In genomic region chr13:110506859-110507566, GRCh38 we compare ENCODE assay signal across 11 cellular contexts. TPM values are rescaled to one million over a fixed set of nuclear protein-coding genes. Genes with fewer than 3 reads are reported as not detected.
DNase-seq lines count a peak whose midpoint lies in the region; ATAC-seq and TF ChIP-seq lines count a peak whose summit lies in the region.
"Had no signal": no experiment of that assay in that cellular context is flagged by ENCODE, and none has a peak within 500 bp of the region (broad histone marks: within the 10 kb centered on the region; RNA-seq: fewer than 3 reads in every experiment).

No MANE protein-coding gene starts in this region.

- TF ChIP-seq POLR2A in prostate gland (IDR thresholded peaks at IDR 0.05), result no peak

- H3K9me3 ChIP-seq in cardiac muscle cell (ENCODE audit: low read depth), result no peaks in the 10 kb centered on the region
- no peaks in the 10 kb centered on the region for H3K9me3 ChIP-seq in prostate gland

- TF ChIP-seq CTCF in VCaP (conservative IDR thresholded peaks at IDR 0.05), result no peak
- no peak for TF ChIP-seq CTCF in cardiac muscle cell (IDR thresholded peaks at IDR 0.05; ENCODE audit: low read depth, low read length)
- TF ChIP-seq CTCF in prostate gland (IDR thresholded peaks at IDR 0.05), result no peak

- H3K27ac ChIP-seq in VCaP (peak overlapping the region; percentile 100), cardiac muscle cell (peak overlapping the region; percentile 97), prostate gland (peak overlapping the region in 1 of 2 donors; percentile 35)

- H3K36me3 ChIP-seq in cardiac muscle cell, result peaks cover 2% of the 10 kb centered on the region
- H3K36me3 ChIP-seq in prostate gland, result no peaks in the 10 kb centered on the region

- DNase-seq in DMS153 treated with DMSO at 0.1 percent for 48 hours (lab: John Stamatoyannopoulos, UW; ENCODE audit: unreplicated experiment) (peak; percentile 63), cardiac muscle cell (ENCODE audit: low read depth in 1 of 2, low spot score in 1 of 2) (peak; percentile 71 to 89), prostate gland (ENCODE audit: low spot score) (peak; percentile 62), NAMALWA (ENCODE audit: low spot score) (no peak), HEK293T (ENCODE audit: extremely low spot score) (no peak)
- DNase-seq: glutamatergic neuron, NCI-H146, T-cell had no signal

- POLR2A ChIA-PET in HEK293T (lab: Yijun Ruan, JAX), result no interaction called here

- H3K4me3 ChIP-seq in cardiac muscle cell, result no peak overlapping the region
- no peak overlapping the region for H3K4me3 ChIP-seq in prostate gland

- H3K4me1 ChIP-seq in cardiac muscle cell (ENCODE audit: low read depth) (peaks cover 50% of the 10 kb centered on the region), prostate gland (replicated peaks) (no peaks in the 10 kb centered on the region)

- ATAC-seq in HG02970 (IDR thresholded peaks at IDR 0.05; ENCODE audit: low FRiP score, unreplicated experiment) (no peak), GM21526 (IDR thresholded peaks at IDR 0.05; ENCODE audit: low FRiP score, unreplicated experiment) (no peak)
- ATAC-seq: T-cell had no signal

- no peaks in the 10 kb centered on the region for H3K27me3 ChIP-seq in cardiac muscle cell
- H3K27me3 ChIP-seq in prostate gland (replicated peaks; ENCODE audit: insufficient read depth), result no peaks in the 10 kb centered on the region

- intact Hi-C loops in prostate gland (cut with DNase I), result loop anchor here (5.0 kb wide), 1 partner anchor 55 kb away; the partner anchor contains the start of gene RAB20

- 38% methylated on average over 17 of the region's 17 CpGs for WGBS in prostate gland

- CTCF ChIA-PET in HEK293T (lab: Yijun Ruan, JAX), result no interaction called here

TF ChIP-seq in HEK293T, 16 proteins besides CTCF, POLR2A, EP300 and RAD21:
- TF ChIP-seq HDGF (IDR thresholded peaks at IDR 0.05; ENCODE audit: borderline replicate concordance), result no peak
- TF ChIP-seq NFRKB (IDR thresholded peaks at IDR 0.05), result no peak
- no peak for TF ChIP-seq LEF1 (IDR thresholded peaks at IDR 0.05; ENCODE audit: borderline replicate concordance)
- TF ChIP-seq TARDBP (IDR thresholded peaks at IDR 0.05), result no peak
- TF ChIP-seq FOXK2 (IDR thresholded peaks at IDR 0.05), result no peak
- no peak for TF ChIP-seq ARNT (IDR thresholded peaks at IDR 0.05)
- TF ChIP-seq FOXA1 (IDR thresholded peaks at IDR 0.05), result no peak
- no peak for TF ChIP-seq BHLHE40 (IDR thresholded peaks at IDR 0.05; ENCODE audit: borderline replicate concordance)
- no peak for TF ChIP-seq L3MBTL2 (conservative IDR thresholded peaks at IDR 0.05)
- TF ChIP-seq FOXM1 (IDR thresholded peaks at IDR 0.05; ENCODE audit: borderline replicate concordance), result no peak

RNA-seq across cellular contexts. Expression of gene RAB20, which starts 54.5 kb away (rescaled TPM):
- total RNA-seq in cardiac muscle cell (22.4 and 30.8 TPM in 2 replicates), prostate gland (10 to 100 TPM; 24.0 to 42.1 TPM)
- polyA plus RNA-seq in cardiac muscle cell, result 14.0 and 20.0 TPM in 2 replicates

Comparison
In these comparisons a context has a peak if more than half of its experiments do, and no peak if none do; other contexts are left out.
1. DNase-seq: peak in DMS153 treated with DMSO at 0.1 percent for 48 hours (single experiment), cardiac muscle cell (2 of 2) and prostate gland (single experiment); none in NAMALWA (single experiment) and HEK293T (single experiment).